8 cellular contexts compared by ENCODE assay signal in genomic region chr6:130282234-130282995, GRCh38. TPM values are rescaled to one million over a fixed set of nuclear protein-coding genes. Genes with fewer than 3 reads are reported as not detected.
DNase-seq lines count a peak whose midpoint lies in the region; ATAC-seq, FAIRE-seq and TF ChIP-seq lines count a peak whose summit lies in the region.

No MANE protein-coding gene starts in this region.

- FAIRE-seq in kidney (lab: Jason Lieb, UNC) (no peak), frontal cortex (lab: Jason Lieb, UNC) (no peak)

- H3K4me1 Mint-ChIP-seq in CD4-positive, CD25-positive, alpha-beta regulatory T cell: peaks cover 10 to 20% (median 13%) of the 10 kb centered on the region in 4 donors
- H3K4me1 Mint-ChIP-seq in stimulated activated naive B cell treated with anti-CD40 and anti-IgM and Interleukin-4, amounts not matched to agents 10 μg/mL and 1 μg/mL and 100 μg/mL, for 72 hours: peaks cover 7 to 24% of the 10 kb centered on the region in 2 donors

- no peak overlapping the region for H3K4me3 ChIP-seq in CD4-positive, CD25-positive, alpha-beta regulatory T cell (ENCODE audit: low read depth, low read length)
- H3K4me3 ChIP-seq in kidney (ENCODE audit: low read length in 2 of 2): no peak overlapping the region

- H3K9ac ChIP-seq in kidney (ENCODE audit: low read length in 2 of 2): no peak overlapping the region

- peaks cover 3% of the 10 kb centered on the region for H3K36me3 Mint-ChIP-seq in CD4-positive, CD25-positive, alpha-beta regulatory T cell
- H3K36me3 Mint-ChIP-seq in stimulated activated naive B cell treated with anti-CD40 and anti-IgM and Interleukin-4, amounts not matched to agents 10 μg/mL and 1 μg/mL and 100 μg/mL, for 72 hours: peaks cover 4% of the 10 kb centered on the region in 2 donors

- peak overlapping the region in 1 of 4 donors; percentile 2 for H3K4me3 Mint-ChIP-seq in CD4-positive, CD25-positive, alpha-beta regulatory T cell
- no peak overlapping the region for H3K4me3 Mint-ChIP-seq in stimulated activated naive B cell treated with anti-CD40 and anti-IgM and Interleukin-4, amounts not matched to agents 10 μg/mL and 1 μg/mL and 100 μg/mL, for 72 hours

- no peaks in the 10 kb centered on the region for H3K27me3 Mint-ChIP-seq in CD4-positive, CD25-positive, alpha-beta regulatory T cell
- H3K27me3 Mint-ChIP-seq in stimulated activated naive B cell treated with anti-CD40 and anti-IgM and Interleukin-4, amounts not matched to agents 10 μg/mL and 1 μg/mL and 100 μg/mL, for 72 hours: no peaks in the 10 kb centered on the region

- peaks cover 10% of the 10 kb centered on the region for H3K4me1 ChIP-seq in CD4-positive, CD25-positive, alpha-beta regulatory T cell (ENCODE audit: control insufficient read depth, insufficient read depth, low read length, poor library complexity, severe bottlenecking)
- no peaks in the 10 kb centered on the region for H3K4me1 ChIP-seq in kidney (ENCODE audit: control insufficient read depth in 1 of 2, insufficient read depth in 1 of 2, low read depth in 1 of 2, low read length in 2 of 2)

- ATAC-seq in CD4-positive, CD25-positive, alpha-beta regulatory T cell (ENCODE audit: low read depth in 2 of 2): peak; percentile 70 to 74
- ATAC-seq in GM19452 (IDR thresholded peaks at IDR 0.05; ENCODE audit: unreplicated experiment): peak; percentile 60
- peak; percentile 57 to 62 for ATAC-seq in stimulated activated naive B cell treated with anti-CD40 and anti-IgM and Interleukin-4, amounts not matched to agents 10 μg/mL and 1 μg/mL and 100 μg/mL, for 72 hours (replicated peaks)

- H3K36me3 ChIP-seq in CD4-positive, CD25-positive, alpha-beta regulatory T cell (ENCODE audit: control insufficient read depth, insufficient read depth, low read length): no peaks in the 10 kb centered on the region
- no peaks in the 10 kb centered on the region for H3K36me3 ChIP-seq in kidney (ENCODE audit: control insufficient read depth in 1 of 2, insufficient read depth in 2 of 2, low read length in 2 of 2)

- intact Hi-C loops in kidney (cut with DNase I): no loop called here

- H3K27ac Mint-ChIP-seq in CD4-positive, CD25-positive, alpha-beta regulatory T cell: peak overlapping the region in 2 of 3 donors; percentile 60 to 64
- no peak overlapping the region for H3K27ac Mint-ChIP-seq in stimulated activated naive B cell treated with anti-CD40 and anti-IgM and Interleukin-4, amounts not matched to agents 10 μg/mL and 1 μg/mL and 100 μg/mL, for 72 hours

- DNase-seq in CD4-positive, CD25-positive, alpha-beta regulatory T cell: peak; percentile 7 to 86 (median 60)
- DNase-seq in Kasumi-1 (lab: John Stamatoyannopoulos, UW) (peak; percentile 44 to 53), kidney (no peak), frontal cortex (ENCODE audit: low spot score in 2 of 2) (no peak)
- peak; percentile 32 for DNase-seq in central memory CD4-positive, alpha-beta T cell
- DNase-seq in stimulated activated naive B cell treated with anti-CD40 and anti-IgM and Interleukin-4, amounts not matched to agents 10 μg/mL and 1 μg/mL and 100 μg/mL, for 72 hours: no peak
- DNase-seq in stimulated activated CD4-positive, alpha-beta T cell treated with anti-CD3 and anti-CD28 coated beads, Interleukin-1b, Interleukin-23, amount 100 ng/mL, for 48 hours: no peak

- no peaks in the 10 kb centered on the region for H3K27me3 ChIP-seq in CD4-positive, CD25-positive, alpha-beta regulatory T cell (ENCODE audit: control insufficient read depth, insufficient read depth, low read length)

- no peak for TF ChIP-seq CTCF in kidney (IDR thresholded peaks at IDR 0.05; ENCODE audit: borderline replicate concordance, extremely low read depth, insufficient read depth)

- H3K9me3 ChIP-seq in CD4-positive, CD25-positive, alpha-beta regulatory T cell (ENCODE audit: control insufficient read depth in 2 of 2, low read length in 2 of 2): peaks cover 0 to under 1% of the 10 kb centered on the region in 2 experiments
- H3K9me3 ChIP-seq in kidney (ENCODE audit: control insufficient read depth in 1 of 2, low read length in 2 of 2): no peaks in the 10 kb centered on the region

- H3K9me3 Mint-ChIP-seq in CD4-positive, CD25-positive, alpha-beta regulatory T cell: peaks cover 0 to 7% (median 2%) of the 10 kb centered on the region in 7 donors
- H3K9me3 Mint-ChIP-seq in stimulated activated naive B cell treated with anti-CD40 and anti-IgM and Interleukin-4, amounts not matched to agents 10 μg/mL and 1 μg/mL and 100 μg/mL, for 72 hours: no peaks in the 10 kb centered on the region

- no peak overlapping the region for H3K27ac ChIP-seq in CD4-positive, CD25-positive, alpha-beta regulatory T cell (ENCODE audit: insufficient read depth, low read length, poor library complexity, severe bottlenecking)
- H3K27ac ChIP-seq in kidney (ENCODE audit: low read depth in 2 of 2, low read length in 2 of 2): no peak overlapping the region

RNA-seq across cellular contexts. Expression of gene SAMD3, which starts 59.7 kb away (rescaled TPM):
- 49.6 TPM for total RNA-seq in CD4-positive, CD25-positive, alpha-beta regulatory T cell
- polyA plus RNA-seq in CD4-positive, CD25-positive, alpha-beta regulatory T cell: 10 to 100 TPM; 25.0 to 70.7 (median 45.7) TPM
- total RNA-seq in kidney: 3.5 TPM
- 1.1 TPM for polyA plus RNA-seq in kidney (ENCODE audit: insufficient read depth, low read depth, low replicate concordance)
- total RNA-seq in frontal cortex: 18.3 TPM

Comparison
In these comparisons a context has a peak if more than half of its experiments do, and no peak if none do; other contexts are left out.
1. DNase-seq: peak in CD4-positive, CD25-positive, alpha-beta regulatory T cell (3 of 3), Kasumi-1 (2 of 2) and central memory CD4-positive, alpha-beta T cell (single experiment); none in stimulated activated naive B cell treated with anti-CD40 and anti-IgM and Interleukin-4, amounts not matched to agents 10 μg/mL and 1 μg/mL and 100 μg/mL, for 72 hours (single experiment), kidney (single experiment), frontal cortex (0 of 2) and stimulated activated CD4-positive, alpha-beta T cell treated with anti-CD3 and anti-CD28 coated beads, Interleukin-1b, Interleukin-23, amount 100 ng/mL, for 48 hours (single experiment).
2. Peak in every context shown above with its lines, with median percentiles within 50 percentile points of each other: ATAC-seq.